9 cellular contexts compared by ENCODE assay signal in genomic region chr16:62041401-62041800, GRCh38. TPM values are rescaled to one million over a fixed set of nuclear protein-coding genes. Genes with fewer than 3 reads are reported as not detected.
DNase-seq lines count a peak whose midpoint lies in the region; ATAC-seq and TF ChIP-seq lines count a peak whose summit lies in the region.
"Had no signal": no experiment of that assay in that cellular context is flagged by ENCODE, and none has a peak within 500 bp of the region (broad histone marks: within the 10 kb centered on the region; RNA-seq: fewer than 3 reads in every experiment).

No MANE protein-coding gene starts in this region.

- H3K36me3 Mint-ChIP-seq in activated naive CD4-positive, alpha-beta T cell treated with anti-CD3 and anti-CD28 coated beads, Interleukin-2, amount 50 U/mL, for 72 hours, result no peaks in the 10 kb centered on the region

- no peak overlapping the region for H3K9ac ChIP-seq in OCI-LY1 (ENCODE audit: low read length)

- no peaks in the 10 kb centered on the region for H3K4me1 ChIP-seq in OCI-LY1 (ENCODE audit: insufficient read depth, low read length, severe bottlenecking)

- no peaks in the 10 kb centered on the region for H3K79me2 ChIP-seq in OCI-LY1 (ENCODE audit: insufficient read depth, low read length)

- intact Hi-C loops in left ventricle myocardium superior (cut with micrococcal nuclease), result no loop called here
- intact Hi-C loops in Right ventricle myocardium superior (cut with DNase I), result no loop called here

- H3K9me2 ChIP-seq in OCI-LY1 (ENCODE audit: low read depth, low read length), result no peaks in the 10 kb centered on the region

- H3K27ac ChIP-seq in OCI-LY1 (ENCODE audit: low read depth, low read length, poor library complexity, severe bottlenecking), result no peak overlapping the region

- peaks cover 7 to 17% of the 10 kb centered on the region in 2 donors for H3K9me3 Mint-ChIP-seq in activated naive CD4-positive, alpha-beta T cell treated with anti-CD3 and anti-CD28 coated beads, Interleukin-2, amount 50 U/mL, for 72 hours

- no peak overlapping the region for H3K4me2 ChIP-seq in OCI-LY1 (ENCODE audit: low read length)

- no peak overlapping the region for H3K4me3 ChIP-seq in OCI-LY1 (ENCODE audit: low read depth, low read length, poor library complexity, severe bottlenecking)

- H4K20me1 ChIP-seq in OCI-LY1 (ENCODE audit: insufficient read depth, low read length), result no peaks in the 10 kb centered on the region

- H3K9me3 ChIP-seq in OCI-LY1 (ENCODE audit: low read length), result no peaks in the 10 kb centered on the region

- H3K27ac Mint-ChIP-seq in activated naive CD4-positive, alpha-beta T cell treated with anti-CD3 and anti-CD28 coated beads, Interleukin-2, amount 50 U/mL, for 72 hours, result no peak overlapping the region

- no peak for DNase-seq in left ventricle myocardium superior
- DNase-seq in Right ventricle myocardium superior, result no peak
- peak; percentile 3 for DNase-seq in foreskin melanocyte
- DNase-seq in stimulated activated CD4-positive, alpha-beta T cell treated with anti-CD3 and anti-CD28 coated beads, Interleukin-4, amount 100 ng/mL, for 1 hour, result no peak
- DNase-seq in NCI-H2029 (lab: John Stamatoyannopoulos, UW), result no peak
- no peak for DNase-seq in activated naive CD4-positive, alpha-beta T cell treated with anti-CD3 and anti-CD28 coated beads, Interleukin-2, amount 50 U/mL, for 72 hours (ENCODE audit: low spot score in 2 of 2)

- ATAC-seq in left ventricle myocardium superior, result peak; percentile 27
- no peak for ATAC-seq in Right ventricle myocardium superior (ENCODE audit: poor library complexity)
- no peak for ATAC-seq in activated naive CD4-positive, alpha-beta T cell treated with anti-CD3 and anti-CD28 coated beads, Interleukin-2, amount 50 U/mL, for 72 hours
- ATAC-seq in GM21367 (IDR thresholded peaks at IDR 0.05; ENCODE audit: unreplicated experiment), result no peak
- ATAC-seq: Right ventricle myocardium inferior had no signal

- H3F3A ChIP-seq in OCI-LY1 (ENCODE audit: insufficient read depth, low read length), result no peaks in the 10 kb centered on the region

- no peaks in the 10 kb centered on the region for H3K36me3 ChIP-seq in OCI-LY1 (ENCODE audit: insufficient read depth, low read length)

- H2AFZ ChIP-seq in OCI-LY1 (ENCODE audit: low read length), result no peak overlapping the region

- TF ChIP-seq CTCF in OCI-LY1 (IDR thresholded peaks at IDR 0.05; ENCODE audit: low read length), result peak; percentile 50

- no peaks in the 10 kb centered on the region for H3K27me3 ChIP-seq in OCI-LY1 (ENCODE audit: insufficient read depth, low read length)

RNA-seq across cellular contexts. Expression of gene CDH8, which starts 5.2 kb away (rescaled TPM):
- not detected for total RNA-seq in left ventricle myocardium superior
- 0.19 TPM for total RNA-seq in Right ventricle myocardium superior
- total RNA-seq in activated naive CD4-positive, alpha-beta T cell treated with anti-CD3 and anti-CD28 coated beads, Interleukin-2, amount 50 U/mL, for 72 hours, result not detected
- total RNA-seq: Right ventricle myocardium inferior had no signal
